1 cellular context compared by ENCODE assay signal in genomic region chr1:11805454-11806306, GRCh38.
TF ChIP-seq lines count a peak whose summit lies in the region.

Gene CLCN6 (plus strand): TSS chr1:11806191. CDS start chr1:11806263, 72 bp downstream.
Gene MTHFR (minus strand): TSS chr1:11805964. CDS start chr1:11803116, 2,848 bp downstream.

TF ChIP-seq in HepG2, 621 proteins besides CTCF, POLR2A, EP300 and RAD21 (continued from another document and continues in another):
- peak; percentile 42; the same call in 1 of the 2 replicates for TF ChIP-seq TGIF2 (CRISPR knock-in tag; IDR thresholded peaks at IDR 0.05)
- TF ChIP-seq ZNF781 (CRISPR knock-in tag; IDR thresholded peaks at IDR 0.05; ENCODE audit: borderline replicate concordance, not compliant biosample characterization), result no peak
- TF ChIP-seq ZNF441 (CRISPR knock-in tag; IDR thresholded peaks at IDR 0.05; ENCODE audit: borderline replicate concordance), result peak; percentile 52; the same call in 1 of the 2 replicates
- TF ChIP-seq, protein P1, sequence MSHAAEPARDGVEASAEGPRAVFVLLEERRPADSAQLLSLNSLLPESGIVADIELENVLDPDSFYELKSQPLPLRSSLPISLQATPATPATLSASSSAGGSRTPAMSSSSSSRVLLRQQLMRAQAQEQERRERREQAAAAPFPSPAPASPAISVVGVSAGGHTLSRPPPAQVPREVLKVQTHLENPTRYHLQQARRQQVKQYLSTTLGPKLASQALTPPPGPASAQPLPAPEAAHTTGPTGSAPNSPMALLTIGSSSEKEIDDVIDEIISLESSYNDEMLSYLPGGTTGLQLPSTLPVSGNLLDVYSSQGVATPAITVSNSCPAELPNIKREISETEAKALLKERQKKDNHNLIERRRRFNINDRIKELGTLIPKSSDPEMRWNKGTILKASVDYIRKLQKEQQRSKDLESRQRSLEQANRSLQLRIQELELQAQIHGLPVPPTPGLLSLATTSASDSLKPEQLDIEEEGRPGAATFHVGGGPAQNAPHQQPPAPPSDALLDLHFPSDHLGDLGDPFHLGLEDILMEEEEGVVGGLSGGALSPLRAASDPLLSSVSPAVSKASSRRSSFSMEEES (CRISPR knock-in tag; IDR thresholded peaks at IDR 0.05), result peak; percentile 98
- TF ChIP-seq ZNF740 (CRISPR knock-in tag; IDR thresholded peaks at IDR 0.05), result peak; percentile 90
- TF ChIP-seq, protein P2, sequence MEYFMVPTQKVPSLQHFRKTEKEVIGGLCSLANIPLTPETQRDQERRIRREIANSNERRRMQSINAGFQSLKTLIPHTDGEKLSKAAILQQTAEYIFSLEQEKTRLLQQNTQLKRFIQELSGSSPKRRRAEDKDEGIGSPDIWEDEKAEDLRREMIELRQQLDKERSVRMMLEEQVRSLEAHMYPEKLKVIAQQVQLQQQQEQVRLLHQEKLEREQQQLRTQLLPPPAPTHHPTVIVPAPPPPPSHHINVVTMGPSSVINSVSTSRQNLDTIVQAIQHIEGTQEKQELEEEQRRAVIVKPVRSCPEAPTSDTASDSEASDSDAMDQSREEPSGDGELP (IDR thresholded peaks at IDR 0.05; ENCODE audit: borderline replicate concordance, low read depth), result peak; percentile 86; the same call in 1 of the 2 replicates
- TF ChIP-seq ZNF343 (CRISPR knock-in tag; IDR thresholded peaks at IDR 0.05), result no peak; the same call in 1 of the 2 replicates
- TF ChIP-seq, protein P3, sequence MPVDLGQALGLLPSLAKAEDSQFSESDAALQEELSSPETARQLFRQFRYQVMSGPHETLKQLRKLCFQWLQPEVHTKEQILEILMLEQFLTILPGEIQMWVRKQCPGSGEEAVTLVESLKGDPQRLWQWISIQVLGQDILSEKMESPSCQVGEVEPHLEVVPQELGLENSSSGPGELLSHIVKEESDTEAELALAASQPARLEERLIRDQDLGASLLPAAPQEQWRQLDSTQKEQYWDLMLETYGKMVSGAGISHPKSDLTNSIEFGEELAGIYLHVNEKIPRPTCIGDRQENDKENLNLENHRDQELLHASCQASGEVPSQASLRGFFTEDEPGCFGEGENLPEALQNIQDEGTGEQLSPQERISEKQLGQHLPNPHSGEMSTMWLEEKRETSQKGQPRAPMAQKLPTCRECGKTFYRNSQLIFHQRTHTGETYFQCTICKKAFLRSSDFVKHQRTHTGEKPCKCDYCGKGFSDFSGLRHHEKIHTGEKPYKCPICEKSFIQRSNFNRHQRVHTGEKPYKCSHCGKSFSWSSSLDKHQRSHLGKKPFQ (CRISPR knock-in tag; IDR thresholded peaks at IDR 0.05; ENCODE audit: insufficient replicate concordance), result peak; percentile 85
- TF ChIP-seq ZNF276 (CRISPR knock-in tag; IDR thresholded peaks at IDR 0.05; ENCODE audit: low read depth), result peak; percentile 92; the same call in 1 of the 2 replicates
- 0 out of 2 replicates have a peak, but pooled peaks have one; percentile 16 for TF ChIP-seq MIER3 (CRISPR knock-in tag; IDR thresholded peaks at IDR 0.05; ENCODE audit: borderline replicate concordance)
- TF ChIP-seq SIN3A (IDR thresholded peaks at IDR 0.05; ENCODE audit: borderline replicate concordance, low read depth, low read length), result peak; percentile 83
- TF ChIP-seq DZIP1 (CRISPR knock-in tag; IDR thresholded peaks at IDR 0.05), result peak; percentile 97
- TF ChIP-seq ZNF205 (CRISPR knock-in tag; IDR thresholded peaks at IDR 0.05), result no peak
- no peak for TF ChIP-seq SMARCE1 (IDR thresholded peaks at IDR 0.05; ENCODE audit: borderline replicate concordance)
- peak; percentile 39; the same call in 1 of the 2 replicates for TF ChIP-seq ZBTB3 (CRISPR knock-in tag; IDR thresholded peaks at IDR 0.05; ENCODE audit: borderline replicate concordance, low read depth)
- no peak for TF ChIP-seq TEAD2 (CRISPR knock-in tag; IDR thresholded peaks at IDR 0.05)
- TF ChIP-seq, protein P4, sequence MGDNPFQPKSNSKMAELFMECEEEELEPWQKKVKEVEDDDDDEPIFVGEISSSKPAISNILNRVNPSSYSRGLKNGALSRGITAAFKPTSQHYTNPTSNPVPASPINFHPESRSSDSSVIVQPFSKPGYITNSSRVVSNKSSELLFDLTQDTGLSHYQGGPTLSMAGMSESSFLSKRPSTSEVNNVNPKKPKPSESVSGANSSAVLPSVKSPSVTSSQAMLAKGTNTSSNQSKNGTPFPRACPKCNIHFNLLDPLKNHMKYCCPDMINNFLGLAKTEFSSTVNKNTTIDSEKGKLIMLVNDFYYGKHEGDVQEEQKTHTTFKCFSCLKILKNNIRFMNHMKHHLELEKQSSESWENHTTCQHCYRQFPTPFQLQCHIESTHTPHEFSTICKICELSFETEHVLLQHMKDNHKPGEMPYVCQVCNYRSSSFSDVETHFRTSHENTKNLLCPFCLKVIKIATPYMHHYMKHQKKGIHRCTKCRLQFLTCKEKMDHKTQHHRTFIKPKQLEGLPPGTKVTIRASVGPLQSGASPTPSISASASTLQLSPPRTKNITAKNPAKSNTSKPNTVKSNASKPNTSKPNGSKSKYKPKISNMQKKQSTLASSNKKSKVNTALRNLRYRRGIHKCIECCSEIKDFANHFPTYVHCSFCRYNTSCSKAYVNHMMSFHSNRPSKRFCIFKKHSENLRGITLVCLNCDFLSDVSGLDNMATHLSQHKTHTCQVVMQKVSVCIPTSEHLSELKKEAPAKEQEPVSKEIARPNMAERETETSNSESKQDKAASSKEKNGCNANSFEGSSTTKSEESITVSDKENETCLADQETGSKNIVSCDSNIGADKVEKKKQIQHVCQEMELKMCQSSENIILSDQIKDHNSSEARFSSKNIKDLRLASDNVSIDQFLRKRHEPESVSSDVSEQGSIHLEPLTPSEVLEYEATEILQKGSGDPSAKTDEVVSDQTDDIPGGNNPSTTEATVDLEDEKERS (CRISPR knock-in tag; IDR thresholded peaks at IDR 0.05), result no peak; the same call in 1 of the 2 replicates
- TF ChIP-seq GATAD1 (CRISPR knock-in tag; IDR thresholded peaks at IDR 0.05), result peak; percentile 96
- no peak for TF ChIP-seq RNF219 (CRISPR knock-in tag; IDR thresholded peaks at IDR 0.05)
- TF ChIP-seq ZNF660 (CRISPR knock-in tag; IDR thresholded peaks at IDR 0.05; ENCODE audit: borderline replicate concordance, low read depth), result no peak
- 0 out of 2 replicates have a peak, but pooled peaks have one; percentile 60 for TF ChIP-seq ZNF616 (CRISPR knock-in tag; IDR thresholded peaks at IDR 0.05; ENCODE audit: low read depth)
- peak; percentile 74; the same call in 1 of the 2 replicates for TF ChIP-seq ZMAT3 (CRISPR knock-in tag; conservative IDR thresholded peaks at IDR 0.05)
- TF ChIP-seq MYNN (CRISPR knock-in tag; IDR thresholded peaks at IDR 0.05; ENCODE audit: low read depth), result no peak
- no peak for TF ChIP-seq ZSCAN29 (CRISPR knock-in tag; conservative IDR thresholded peaks at IDR 0.05)
- TF ChIP-seq ISL2 (CRISPR knock-in tag; IDR thresholded peaks at IDR 0.05), result peak; percentile 59
- TF ChIP-seq GZF1 (CRISPR knock-in tag; IDR thresholded peaks at IDR 0.05), result no peak
- TF ChIP-seq PAWR (CRISPR knock-in tag; IDR thresholded peaks at IDR 0.05; ENCODE audit: borderline replicate concordance), result no peak
- TF ChIP-seq ZNF547 (CRISPR knock-in tag; IDR thresholded peaks at IDR 0.05), result no peak
- TF ChIP-seq YEATS2 (CRISPR knock-in tag; IDR thresholded peaks at IDR 0.05; ENCODE audit: borderline replicate concordance), result peak; percentile 94
- TF ChIP-seq NKX3-1 (CRISPR knock-in tag; IDR thresholded peaks at IDR 0.05), result no peak; the same call in 1 of the 2 replicates
- TF ChIP-seq, protein P5, sequence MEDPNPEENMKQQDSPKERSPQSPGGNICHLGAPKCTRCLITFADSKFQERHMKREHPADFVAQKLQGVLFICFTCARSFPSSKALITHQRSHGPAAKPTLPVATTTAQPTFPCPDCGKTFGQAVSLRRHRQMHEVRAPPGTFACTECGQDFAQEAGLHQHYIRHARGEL (CRISPR knock-in tag; IDR thresholded peaks at IDR 0.05), result no peak
- peak; percentile 94 for TF ChIP-seq KDM5A (IDR thresholded peaks at IDR 0.05; ENCODE audit: borderline replicate concordance, low read length)
- peak; percentile 70 for TF ChIP-seq ZNF607 (CRISPR knock-in tag; IDR thresholded peaks at IDR 0.05; ENCODE audit: borderline replicate concordance)
- TF ChIP-seq, protein P6, sequence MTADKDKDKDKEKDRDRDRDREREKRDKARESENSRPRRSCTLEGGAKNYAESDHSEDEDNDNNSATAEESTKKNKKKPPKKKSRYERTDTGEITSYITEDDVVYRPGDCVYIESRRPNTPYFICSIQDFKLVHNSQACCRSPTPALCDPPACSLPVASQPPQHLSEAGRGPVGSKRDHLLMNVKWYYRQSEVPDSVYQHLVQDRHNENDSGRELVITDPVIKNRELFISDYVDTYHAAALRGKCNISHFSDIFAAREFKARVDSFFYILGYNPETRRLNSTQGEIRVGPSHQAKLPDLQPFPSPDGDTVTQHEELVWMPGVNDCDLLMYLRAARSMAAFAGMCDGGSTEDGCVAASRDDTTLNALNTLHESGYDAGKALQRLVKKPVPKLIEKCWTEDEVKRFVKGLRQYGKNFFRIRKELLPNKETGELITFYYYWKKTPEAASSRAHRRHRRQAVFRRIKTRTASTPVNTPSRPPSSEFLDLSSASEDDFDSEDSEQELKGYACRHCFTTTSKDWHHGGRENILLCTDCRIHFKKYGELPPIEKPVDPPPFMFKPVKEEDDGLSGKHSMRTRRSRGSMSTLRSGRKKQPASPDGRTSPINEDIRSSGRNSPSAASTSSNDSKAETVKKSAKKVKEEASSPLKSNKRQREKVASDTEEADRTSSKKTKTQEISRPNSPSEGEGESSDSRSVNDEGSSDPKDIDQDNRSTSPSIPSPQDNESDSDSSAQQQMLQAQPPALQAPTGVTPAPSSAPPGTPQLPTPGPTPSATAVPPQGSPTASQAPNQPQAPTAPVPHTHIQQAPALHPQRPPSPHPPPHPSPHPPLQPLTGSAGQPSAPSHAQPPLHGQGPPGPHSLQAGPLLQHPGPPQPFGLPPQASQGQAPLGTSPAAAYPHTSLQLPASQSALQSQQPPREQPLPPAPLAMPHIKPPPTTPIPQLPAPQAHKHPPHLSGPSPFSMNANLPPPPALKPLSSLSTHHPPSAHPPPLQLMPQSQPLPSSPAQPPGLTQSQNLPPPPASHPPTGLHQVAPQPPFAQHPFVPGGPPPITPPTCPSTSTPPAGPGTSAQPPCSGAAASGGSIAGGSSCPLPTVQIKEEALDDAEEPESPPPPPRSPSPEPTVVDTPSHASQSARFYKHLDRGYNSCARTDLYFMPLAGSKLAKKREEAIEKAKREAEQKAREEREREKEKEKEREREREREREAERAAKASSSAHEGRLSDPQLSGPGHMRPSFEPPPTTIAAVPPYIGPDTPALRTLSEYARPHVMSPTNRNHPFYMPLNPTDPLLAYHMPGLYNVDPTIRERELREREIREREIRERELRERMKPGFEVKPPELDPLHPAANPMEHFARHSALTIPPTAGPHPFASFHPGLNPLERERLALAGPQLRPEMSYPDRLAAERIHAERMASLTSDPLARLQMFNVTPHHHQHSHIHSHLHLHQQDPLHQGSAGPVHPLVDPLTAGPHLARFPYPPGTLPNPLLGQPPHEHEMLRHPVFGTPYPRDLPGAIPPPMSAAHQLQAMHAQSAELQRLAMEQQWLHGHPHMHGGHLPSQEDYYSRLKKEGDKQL (CRISPR knock-in tag; IDR thresholded peaks at IDR 0.05; ENCODE audit: low read depth), result peak; percentile 46; the same call in 1 of the 2 replicates
- TF ChIP-seq HNF4A (CRISPR knock-in tag; IDR thresholded peaks at IDR 0.05), result peak; percentile 39; the same call in 1 of the 2 replicates
- 0 out of 2 replicates have a peak, but pooled peaks have one; percentile 21 for TF ChIP-seq NCOA1 (CRISPR knock-in tag; IDR thresholded peaks at IDR 0.05)
- peak; percentile 61; the same call in 1 of the 2 replicates for TF ChIP-seq FOXJ3 (CRISPR knock-in tag; IDR thresholded peaks at IDR 0.05; ENCODE audit: borderline replicate concordance)
- peak; percentile 14; the same call in 1 of the 2 replicates for TF ChIP-seq FOXA3 (CRISPR knock-in tag; IDR thresholded peaks at IDR 0.05)
